ENCODE assay signal across 30 cellular contexts in genomic region chr10:8225232-8225631, GRCh38.
"Had no signal": no experiment of that assay in that cellular context is flagged by ENCODE, and none has a peak within 500 bp of the region (broad histone marks: within the 10 kb centered on the region; RNA-seq: fewer than 3 reads in every experiment).

No MANE protein-coding gene starts in this region.

- H3K9me3 ChIP-seq: esophagus muscularis mucosa, gastroesophageal sphincter, heart left ventricle, mucosa of descending colon, prostate gland, right atrium auricular region, suprapubic skin, transverse colon, upper lobe of right lung, uterus had no signal

- H3K4me3 Mint-ChIP-seq: mesothelial cell of epicardium; naive B cell; natural killer cell treated with Interleukin-12 subunit alpha and Interleukin-12 subunit beta and Interleukin-15 and Interleukin-18, amount 100 ng/mL, for 72 hours; neural crest cell; stimulated activated naive CD8-positive, alpha-beta T cell treated with anti-CD3 and anti-CD28 coated beads, Interleukin-15, amount 100 ng/mL, for 72 hours had no signal

- H3K36me3 ChIP-seq: esophagus muscularis mucosa, gastroesophageal sphincter, heart left ventricle, prostate gland, right atrium auricular region, suprapubic skin, transverse colon, upper lobe of right lung, uterus had no signal

- ATAC-seq: gastroesophageal sphincter; heart left ventricle; left lobe of liver; mucosa of descending colon; natural killer cell treated with Interleukin-12 subunit alpha and Interleukin-12 subunit beta and Interleukin-15 and Interleukin-18, amount 100 ng/mL, for 72 hours; sciatic nerve; stimulated activated naive CD8-positive, alpha-beta T cell treated with anti-CD3 and anti-CD28 coated beads, Interleukin-15, amount 100 ng/mL, for 72 hours; upper lobe of right lung had no signal

- H3K79me2 ChIP-seq: hepatocyte had no signal

- H3K27ac Mint-ChIP-seq: mesothelial cell of epicardium; naive B cell; natural killer cell treated with Interleukin-12 subunit alpha and Interleukin-12 subunit beta and Interleukin-15 and Interleukin-18, amount 100 ng/mL, for 72 hours had no signal

- H3K4me1 ChIP-seq: esophagus muscularis mucosa, foreskin keratinocyte, gastroesophageal sphincter, prostate gland, right atrium auricular region, transverse colon, upper lobe of right lung, uterus had no signal

- H3K4me1 Mint-ChIP-seq: mesothelial cell of epicardium, naive B cell, neural crest cell had no signal

- H3K4me2 ChIP-seq: hepatocyte, smooth muscle cell had no signal

- H3K27ac ChIP-seq: esophagus muscularis mucosa, foreskin keratinocyte, gastroesophageal sphincter, heart left ventricle, hepatocyte, prostate gland, right atrium auricular region, transverse colon, upper lobe of right lung, uterus had no signal

- H3K36me3 Mint-ChIP-seq: mesothelial cell of epicardium; naive B cell; natural killer cell treated with Interleukin-12 subunit alpha and Interleukin-12 subunit beta and Interleukin-15 and Interleukin-18, amount 100 ng/mL, for 72 hours had no signal

- H3K9me3 Mint-ChIP-seq: mesothelial cell of epicardium; natural killer cell treated with Interleukin-12 subunit alpha and Interleukin-12 subunit beta and Interleukin-15 and Interleukin-18, amount 100 ng/mL, for 72 hours; neural crest cell; stimulated activated naive CD8-positive, alpha-beta T cell treated with anti-CD3 and anti-CD28 coated beads, Interleukin-15, amount 100 ng/mL, for 72 hours had no signal

- H3K4me3 ChIP-seq: esophagus muscularis mucosa, gastroesophageal sphincter, heart left ventricle, hepatocyte, lung, mucosa of descending colon, prostate gland, right atrium auricular region, smooth muscle cell, suprapubic skin, transverse colon, upper lobe of right lung, uterus had no signal

- H3K27me3 ChIP-seq: esophagus muscularis mucosa, foreskin keratinocyte, gastroesophageal sphincter, heart left ventricle, right atrium auricular region, suprapubic skin, transverse colon, upper lobe of right lung, uterus had no signal

- DNase-seq: dermis blood vessel endothelial cell; effector memory CD4-positive, alpha-beta T cell; heart left ventricle; kidney; mesenchymal stem cell; mucosa of descending colon; naive B cell; stimulated activated CD4-positive, alpha-beta T cell treated with anti-CD3 and anti-CD28 coated beads, Interleukin-12 subunit alpha, Interleukin-12 subunit beta, amount 100 ng/mL, for 4 hours; stimulated activated CD4-positive, alpha-beta T cell treated with anti-CD3 and anti-CD28 coated beads, Interleukin-1b, Interleukin-23, amount 100 ng/mL, for 48 hours; stimulated activated CD4-positive, alpha-beta T cell treated with anti-CD3 and anti-CD28 coated beads, Interleukin-4, amount 100 ng/mL, for 1 hour; stimulated activated CD8-positive, alpha-beta memory T cell treated with anti-CD3 and anti-CD28 coated beads, Interleukin-4, amount 100 ng/mL, for 48 hours; stimulated activated naive CD4-positive, alpha-beta T cell; stimulated activated naive CD8-positive, alpha-beta T cell treated with anti-CD3 and anti-CD28 coated beads, Interleukin-15, amount 100 ng/mL, for 72 hours; transverse colon; upper lobe of right lung; uterus had no signal

- H2AFZ ChIP-seq: hepatocyte had no signal
